10 cellular contexts compared by ENCODE assay signal in genomic region chr7:7251742-7252141, GRCh38.
DNase-seq lines count a peak whose midpoint lies in the region; ATAC-seq, FAIRE-seq and TF ChIP-seq lines count a peak whose summit lies in the region.
"Had no signal": no experiment of that assay in that cellular context is flagged by ENCODE, and none has a peak within 500 bp of the region (broad histone marks: within the 10 kb centered on the region; RNA-seq: fewer than 3 reads in every experiment).

No MANE protein-coding gene starts in this region.

- H3K36me3 ChIP-seq in GM06990 (ENCODE audit: control insufficient read depth, insufficient read depth, low read length), result no peaks in the 10 kb centered on the region

- peaks cover 46% of the 10 kb centered on the region for H3K36me3 Mint-ChIP-seq in activated CD8-positive, alpha-beta T cell treated with anti-CD3 and anti-CD28 coated beads, Interleukin-2, amount 10 ng/mL, durations not matched to agents 7 days and 5 days (ENCODE audit: low read depth)

- FAIRE-seq in RCC 7860 (lab: Jason Lieb, UNC), result no peak

- CTCF ChIA-PET in activated CD8-positive, alpha-beta T cell treated with anti-CD3 and anti-CD28 coated beads, Interleukin-2, amount 10 ng/mL, durations not matched to agents 7 days and 5 days (lab: Charles Lee), result interaction anchor here (1.4 kb wide), 1 partner anchor 43 kb away, joined by 3 read pairs; no protein-coding TSS in a partner anchor

- peak; percentile 83 for ATAC-seq in GM19467 (IDR thresholded peaks at IDR 0.05; ENCODE audit: unreplicated experiment)
- ATAC-seq in HG03103 (IDR thresholded peaks at IDR 0.05; ENCODE audit: low read depth, unreplicated experiment), result peak; percentile 99
- ATAC-seq in activated CD8-positive, alpha-beta T cell treated with anti-CD3 and anti-CD28 coated beads, Interleukin-2, amount 10 ng/mL, durations not matched to agents 7 days and 5 days, result no peak

- H3K4me3 ChIP-seq in GM06990 (replicated peaks; ENCODE audit: low read depth, low read length), result no peak overlapping the region

- H3K27me3 ChIP-seq in GM06990 (replicated peaks; ENCODE audit: control insufficient read depth, insufficient read depth, low read length), result no peaks in the 10 kb centered on the region

- peaks cover 10% of the 10 kb centered on the region for H3K4me1 Mint-ChIP-seq in activated CD8-positive, alpha-beta T cell treated with anti-CD3 and anti-CD28 coated beads, Interleukin-2, amount 10 ng/mL, durations not matched to agents 7 days and 5 days (ENCODE audit: low read depth)

- DNase-seq in GM06990 (ENCODE audit: extremely low read depth, insufficient read length), result peak; percentile 76
- DNase-seq in RPMI8226, result peak; percentile 78
- DNase-seq in hypothalamus (lab: John Stamatoyannopoulos, UW), result no peak
- no peak for DNase-seq in NCI-H226
- DNase-seq in RCC 7860 (ENCODE audit: low spot score), result no peak
- no peak for DNase-seq in activated CD8-positive, alpha-beta T cell treated with anti-CD3 and anti-CD28 coated beads, Interleukin-2, amount 10 ng/mL, durations not matched to agents 7 days and 5 days
- DNase-seq: CD8-positive, alpha-beta memory T cell; T-helper 2 cell had no signal

- H3K27ac Mint-ChIP-seq in activated CD8-positive, alpha-beta T cell treated with anti-CD3 and anti-CD28 coated beads, Interleukin-2, amount 10 ng/mL, durations not matched to agents 7 days and 5 days, result no peak overlapping the region

- H3K4me3 Mint-ChIP-seq in activated CD8-positive, alpha-beta T cell treated with anti-CD3 and anti-CD28 coated beads, Interleukin-2, amount 10 ng/mL, durations not matched to agents 7 days and 5 days, result no peak overlapping the region
- H3K4me3 Mint-ChIP-seq: CD8-positive, alpha-beta memory T cell had no signal

- no peaks in the 10 kb centered on the region for H3K27me3 Mint-ChIP-seq in activated CD8-positive, alpha-beta T cell treated with anti-CD3 and anti-CD28 coated beads, Interleukin-2, amount 10 ng/mL, durations not matched to agents 7 days and 5 days (ENCODE audit: low read depth)
- H3K27me3 Mint-ChIP-seq: CD8-positive, alpha-beta memory T cell had no signal

- TF ChIP-seq CTCF in GM06990 (IDR thresholded peaks at IDR 0.05; ENCODE audit: insufficient read depth, low read length, poor library complexity, severe bottlenecking), result no peak

- POLR2A ChIA-PET in activated CD8-positive, alpha-beta T cell treated with anti-CD3 and anti-CD28 coated beads, Interleukin-2, amount 10 ng/mL, durations not matched to agents 7 days and 5 days (lab: Charles Lee), result no interaction called here

- H3K9me3 Mint-ChIP-seq in activated CD8-positive, alpha-beta T cell treated with anti-CD3 and anti-CD28 coated beads, Interleukin-2, amount 10 ng/mL, durations not matched to agents 7 days and 5 days (ENCODE audit: insufficient read depth), result no peaks in the 10 kb centered on the region
- H3K9me3 Mint-ChIP-seq: CD8-positive, alpha-beta memory T cell had no signal

Comparison
In these comparisons a context has a peak if more than half of its experiments do, and no peak if none do; other contexts are left out.
1. DNase-seq: peak in GM06990 (single experiment) and RPMI8226 (single experiment); none in hypothalamus (0 of 51), NCI-H226 (single experiment), RCC 7860 (single experiment) and activated CD8-positive, alpha-beta T cell treated with anti-CD3 and anti-CD28 coated beads, Interleukin-2, amount 10 ng/mL, durations not matched to agents 7 days and 5 days (single experiment).